ENCODE assay signal across 1 cellular context in genomic region chr1:158087320-158087927, GRCh38.
TF ChIP-seq lines count a peak whose summit lies in the region.

No MANE protein-coding gene starts in this region.

TF ChIP-seq in K562, 482 proteins besides CTCF, POLR2A, EP300 and RAD21 (continued from another document):
- no peak for TF ChIP-seq POLR3G (IDR thresholded peaks at IDR 0.05; ENCODE audit: extremely low read depth, insufficient read length, insufficient replicate concordance)
- no peak for TF ChIP-seq CHD2 (IDR thresholded peaks at IDR 0.05; ENCODE audit: low read depth, low read length)
- TF ChIP-seq HSF4 (CRISPR knock-in tag; IDR thresholded peaks at IDR 0.05; ENCODE audit: borderline replicate concordance), result no peak
- TF ChIP-seq TAL1 (IDR thresholded peaks at IDR 0.05), result no peak
- peak in 1 of 3 experiments; percentile 22 for TF ChIP-seq YY1 (IDR thresholded peaks at IDR 0.05; ENCODE audit: borderline replicate concordance in 1 of 3, control insufficient read depth in 1 of 3, extremely low read depth in 1 of 3, insufficient read depth in 3 of 3, insufficient read length in 1 of 3, insufficient replicate concordance in 2 of 3, low read depth in 1 of 3, low read length in 2 of 3)
- TF ChIP-seq CHD7 (IDR thresholded peaks at IDR 0.05; ENCODE audit: low read depth, low read length), result no peak
- TF ChIP-seq NR2C2 (CRISPR knock-in tag; IDR thresholded peaks at IDR 0.05), result no peak
- no peak for TF ChIP-seq NR2C2 (tag; IDR thresholded peaks at IDR 0.05)
- no peak for TF ChIP-seq TCF15 (CRISPR knock-in tag; IDR thresholded peaks at IDR 0.05)
- peak; percentile 71 for TF ChIP-seq SMC3 (conservative IDR thresholded peaks at IDR 0.05; ENCODE audit: insufficient read depth, low read depth, low read length)
- no peak for TF ChIP-seq NFYB (IDR thresholded peaks at IDR 0.05; ENCODE audit: extremely low read depth, insufficient read length)
- TF ChIP-seq RCOR1 (IDR thresholded peaks at IDR 0.05; ENCODE audit: borderline replicate concordance in 1 of 2, low read depth in 2 of 2, low read length in 2 of 2), result no peak; a peak in 1 of 4 replicates
- no peak for TF ChIP-seq SMAD3 (CRISPR knock-in tag; conservative IDR thresholded peaks at IDR 0.05)
- no peak for TF ChIP-seq ATF1 (CRISPR knock-in tag; IDR thresholded peaks at IDR 0.05)
- 0 out of 2 replicates have a peak, but pooled peaks have one; percentile 12 for TF ChIP-seq ATF1 (tag; IDR thresholded peaks at IDR 0.05)
- TF ChIP-seq, protein P1, sequence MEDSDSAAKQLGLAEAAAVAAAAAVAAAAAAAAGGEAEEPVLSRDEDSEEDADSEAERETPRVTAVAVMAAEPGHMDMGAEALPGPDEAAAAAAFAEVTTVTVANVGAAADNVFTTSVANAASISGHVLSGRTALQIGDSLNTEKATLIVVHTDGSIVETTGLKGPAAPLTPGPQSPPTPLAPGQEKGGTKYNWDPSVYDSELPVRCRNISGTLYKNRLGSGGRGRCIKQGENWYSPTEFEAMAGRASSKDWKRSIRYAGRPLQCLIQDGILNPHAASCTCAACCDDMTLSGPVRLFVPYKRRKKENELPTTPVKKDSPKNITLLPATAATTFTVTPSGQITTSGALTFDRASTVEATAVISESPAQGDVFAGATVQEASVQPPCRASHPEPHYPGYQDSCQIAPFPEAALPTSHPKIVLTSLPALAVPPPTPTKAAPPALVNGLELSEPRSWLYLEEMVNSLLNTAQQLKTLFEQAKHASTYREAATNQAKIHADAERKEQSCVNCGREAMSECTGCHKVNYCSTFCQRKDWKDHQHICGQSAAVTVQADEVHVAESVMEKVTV (CRISPR knock-in tag; IDR thresholded peaks at IDR 0.05), result peak; percentile 71
- TF ChIP-seq ZNF384 (IDR thresholded peaks at IDR 0.05; ENCODE audit: low read depth, low read length), result no peak
- TF ChIP-seq ZNF217 (CRISPR knock-in tag; IDR thresholded peaks at IDR 0.05), result no peak
TF ChIP-seq in K562: peak in this region for 11.
